1 cellular context compared by ENCODE assay signal in the genomic region with DNA sequence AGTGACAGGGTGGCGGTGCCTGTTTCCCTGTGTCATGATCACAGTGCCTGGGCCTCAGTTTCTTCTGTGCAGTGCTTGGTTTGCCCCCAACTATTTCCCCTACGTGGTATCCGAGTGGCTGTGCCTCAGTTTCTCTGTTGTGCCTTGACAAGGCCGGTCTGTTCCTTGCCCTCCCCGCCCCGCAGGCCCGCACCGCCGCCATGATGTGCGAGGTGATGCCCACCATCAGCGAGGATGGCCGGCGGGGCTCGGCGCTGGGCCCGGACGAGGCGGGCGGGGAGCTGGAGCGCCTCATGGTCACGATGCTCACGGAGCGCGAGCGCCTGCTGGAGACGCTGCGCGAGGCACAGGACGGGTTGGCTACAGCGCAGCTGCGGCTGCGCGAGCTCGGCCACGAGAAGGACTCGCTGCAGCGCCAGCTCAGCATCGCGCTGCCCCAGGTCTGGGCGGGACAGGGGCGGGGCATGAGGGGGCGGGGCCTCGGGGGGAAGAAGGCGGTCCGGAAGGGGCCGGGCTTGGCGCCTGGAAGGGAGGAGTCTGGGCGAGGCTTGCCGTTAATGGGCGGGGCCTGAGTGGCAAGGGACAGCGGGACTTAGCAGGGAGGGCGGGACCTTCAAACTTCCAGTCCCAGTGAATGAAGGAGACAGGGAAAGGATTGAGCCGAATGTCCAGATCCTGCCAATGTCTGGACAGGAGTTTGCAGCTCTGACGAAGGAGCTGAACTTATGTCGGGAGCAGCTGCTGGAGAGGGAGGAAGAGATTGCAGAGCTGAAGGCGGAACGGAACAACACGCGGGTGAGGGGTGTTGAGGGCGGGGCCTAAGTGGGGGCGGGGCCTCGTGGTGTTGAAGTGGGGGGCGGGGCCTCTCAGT.
A peak's percentile ranks its signal among the peaks of the same experiment; 100 is the strongest.
TF ChIP-seq lines count a peak whose summit lies in the region.

No MANE protein-coding gene starts in this region.

TF ChIP-seq in HepG2, 621 proteins besides CTCF, POLR2A, EP300 and RAD21 (continued from another document and continues in another):
- peak; percentile 96 for TF ChIP-seq ZBTB49 (CRISPR knock-in tag; IDR thresholded peaks at IDR 0.05; ENCODE audit: borderline replicate concordance)
- peak; percentile 98 for TF ChIP-seq MXD4 (CRISPR knock-in tag; IDR thresholded peaks at IDR 0.05)
- TF ChIP-seq SIN3A (IDR thresholded peaks at IDR 0.05; ENCODE audit: borderline replicate concordance, low read depth, low read length), result peak; percentile 95
- TF ChIP-seq, protein P1, sequence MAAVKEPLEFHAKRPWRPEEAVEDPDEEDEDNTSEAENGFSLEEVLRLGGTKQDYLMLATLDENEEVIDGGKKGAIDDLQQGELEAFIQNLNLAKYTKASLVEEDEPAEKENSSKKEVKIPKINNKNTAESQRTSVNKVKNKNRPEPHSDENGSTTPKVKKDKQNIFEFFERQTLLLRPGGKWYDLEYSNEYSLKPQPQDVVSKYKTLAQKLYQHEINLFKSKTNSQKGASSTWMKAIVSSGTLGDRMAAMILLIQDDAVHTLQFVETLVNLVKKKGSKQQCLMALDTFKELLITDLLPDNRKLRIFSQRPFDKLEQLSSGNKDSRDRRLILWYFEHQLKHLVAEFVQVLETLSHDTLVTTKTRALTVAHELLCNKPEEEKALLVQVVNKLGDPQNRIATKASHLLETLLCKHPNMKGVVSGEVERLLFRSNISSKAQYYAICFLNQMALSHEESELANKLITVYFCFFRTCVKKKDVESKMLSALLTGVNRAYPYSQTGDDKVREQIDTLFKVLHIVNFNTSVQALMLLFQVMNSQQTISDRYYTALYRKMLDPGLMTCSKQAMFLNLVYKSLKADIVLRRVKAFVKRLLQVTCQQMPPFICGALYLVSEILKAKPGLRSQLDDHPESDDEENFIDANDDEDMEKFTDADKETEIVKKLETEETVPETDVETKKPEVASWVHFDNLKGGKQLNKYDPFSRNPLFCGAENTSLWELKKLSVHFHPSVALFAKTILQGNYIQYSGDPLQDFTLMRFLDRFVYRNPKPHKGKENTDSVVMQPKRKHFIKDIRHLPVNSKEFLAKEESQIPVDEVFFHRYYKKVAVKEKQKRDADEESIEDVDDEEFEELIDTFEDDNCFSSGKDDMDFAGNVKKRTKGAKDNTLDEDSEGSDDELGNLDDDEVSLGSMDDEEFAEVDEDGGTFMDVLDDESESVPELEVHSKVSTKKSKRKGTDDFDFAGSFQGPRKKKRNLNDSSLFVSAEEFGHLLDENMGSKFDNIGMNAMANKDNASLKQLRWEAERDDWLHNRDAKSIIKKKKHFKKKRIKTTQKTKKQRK (IDR thresholded peaks at IDR 0.05; ENCODE audit: low read length), result no peak
- TF ChIP-seq GTF3A (CRISPR knock-in tag; conservative IDR thresholded peaks at IDR 0.05), result no peak
- peak; percentile 100 for TF ChIP-seq ZMAT3 (CRISPR knock-in tag; conservative IDR thresholded peaks at IDR 0.05)
- no peak for TF ChIP-seq LCORL (IDR thresholded peaks at IDR 0.05)
- no peak; the same call in 1 of the 2 replicates for TF ChIP-seq LCORL (CRISPR knock-in tag; IDR thresholded peaks at IDR 0.05)
- TF ChIP-seq TFDP1 (CRISPR knock-in tag; IDR thresholded peaks at IDR 0.05; ENCODE audit: borderline replicate concordance), result peak; percentile 98
- peak; percentile 73; the same call in 1 of the 2 replicates for TF ChIP-seq ZFAT (CRISPR knock-in tag; conservative IDR thresholded peaks at IDR 0.05)
- TF ChIP-seq FOXA3 (CRISPR knock-in tag; IDR thresholded peaks at IDR 0.05), result peak; percentile 67; the same call in 1 of the 2 replicates
- peak; percentile 97 for TF ChIP-seq KLF11 (CRISPR knock-in tag; IDR thresholded peaks at IDR 0.05)
- no peak for TF ChIP-seq RAD51 (IDR thresholded peaks at IDR 0.05; ENCODE audit: borderline replicate concordance)
- TF ChIP-seq CREBL2 (CRISPR knock-in tag; IDR thresholded peaks at IDR 0.05; ENCODE audit: borderline replicate concordance), result peak; percentile 100
- TF ChIP-seq ZNF264 (CRISPR knock-in tag; IDR thresholded peaks at IDR 0.05), result peak; percentile 95
- no peak for TF ChIP-seq HNRNPK (IDR thresholded peaks at IDR 0.05; ENCODE audit: low read depth, low read length, poor library complexity, severe bottlenecking)
- peak; percentile 98 for TF ChIP-seq ZNF564 (CRISPR knock-in tag; IDR thresholded peaks at IDR 0.05)
- TF ChIP-seq NR2F1 (CRISPR knock-in tag; IDR thresholded peaks at IDR 0.05), result no peak
- TF ChIP-seq, protein P2, sequence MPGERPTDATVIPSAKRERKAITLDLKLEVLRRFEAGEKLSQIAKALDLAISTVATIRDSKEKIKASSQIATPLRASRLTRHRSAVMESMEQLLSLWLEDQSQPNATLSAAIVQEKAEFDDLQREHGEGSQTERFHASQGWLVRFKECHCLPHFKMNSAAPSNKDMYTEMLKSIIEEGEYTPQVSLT (CRISPR knock-in tag; IDR thresholded peaks at IDR 0.05; ENCODE audit: borderline replicate concordance, low read depth), result peak; percentile 92; the same call in 1 of the 2 replicates
- TF ChIP-seq, protein P3, sequence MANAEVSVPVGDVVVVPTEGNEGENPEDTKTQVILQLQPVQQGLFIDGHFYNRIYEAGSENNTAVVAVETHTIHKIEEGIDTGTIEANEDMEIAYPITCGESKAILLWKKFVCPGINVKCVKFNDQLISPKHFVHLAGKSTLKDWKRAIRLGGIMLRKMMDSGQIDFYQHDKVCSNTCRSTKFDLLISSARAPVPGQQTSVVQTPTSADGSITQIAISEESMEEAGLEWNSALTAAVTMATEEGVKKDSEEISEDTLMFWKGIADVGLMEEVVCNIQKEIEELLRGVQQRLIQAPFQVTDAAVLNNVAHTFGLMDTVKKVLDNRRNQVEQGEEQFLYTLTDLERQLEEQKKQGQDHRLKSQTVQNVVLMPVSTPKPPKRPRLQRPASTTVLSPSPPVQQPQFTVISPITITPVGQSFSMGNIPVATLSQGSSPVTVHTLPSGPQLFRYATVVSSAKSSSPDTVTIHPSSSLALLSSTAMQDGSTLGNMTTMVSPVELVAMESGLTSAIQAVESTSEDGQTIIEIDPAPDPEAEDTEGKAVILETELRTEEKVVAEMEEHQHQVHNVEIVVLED (CRISPR knock-in tag; IDR thresholded peaks at IDR 0.05; ENCODE audit: borderline replicate concordance), result peak; percentile 72
- no peak for TF ChIP-seq SYNCRIP (IDR thresholded peaks at IDR 0.05; ENCODE audit: insufficient read depth, low read depth, low read length)
- TF ChIP-seq SOX13 (IDR thresholded peaks at IDR 0.05), result no peak; the same call in 1 of the 2 replicates
- TF ChIP-seq SOX13 (CRISPR knock-in tag; conservative IDR thresholded peaks at IDR 0.05 in 1 of 2, IDR thresholded peaks at IDR 0.05 in 1 of 2), result peak in 1 of 2 experiments; percentile 63; a peak in 1 of 4 replicates
- peak; percentile 91; the same call in 1 of the 2 replicates for TF ChIP-seq ZNF530 (CRISPR knock-in tag; IDR thresholded peaks at IDR 0.05; ENCODE audit: low read depth)
- TF ChIP-seq, protein P4, sequence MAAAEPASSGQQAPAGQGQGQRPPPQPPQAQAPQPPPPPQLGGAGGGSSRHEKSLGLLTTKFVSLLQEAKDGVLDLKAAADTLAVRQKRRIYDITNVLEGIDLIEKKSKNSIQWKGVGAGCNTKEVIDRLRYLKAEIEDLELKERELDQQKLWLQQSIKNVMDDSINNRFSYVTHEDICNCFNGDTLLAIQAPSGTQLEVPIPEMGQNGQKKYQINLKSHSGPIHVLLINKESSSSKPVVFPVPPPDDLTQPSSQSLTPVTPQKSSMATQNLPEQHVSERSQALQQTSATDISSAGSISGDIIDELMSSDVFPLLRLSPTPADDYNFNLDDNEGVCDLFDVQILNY (CRISPR knock-in tag; conservative IDR thresholded peaks at IDR 0.05), result peak; percentile 72
- TF ChIP-seq NFRKB (IDR thresholded peaks at IDR 0.05), result no peak
- 0 out of 2 replicates have a peak, but pooled peaks have one; percentile 33 for TF ChIP-seq ZNF34 (CRISPR knock-in tag; IDR thresholded peaks at IDR 0.05; ENCODE audit: borderline replicate concordance)
- peak; percentile 99 for TF ChIP-seq CC2D1A (CRISPR knock-in tag; IDR thresholded peaks at IDR 0.05)
- TF ChIP-seq TBX2 (CRISPR knock-in tag; IDR thresholded peaks at IDR 0.05; ENCODE audit: borderline replicate concordance), result peak; percentile 87
- peak; percentile 93; the same call in 1 of the 2 replicates for TF ChIP-seq ZNF577 (CRISPR knock-in tag; IDR thresholded peaks at IDR 0.05; ENCODE audit: borderline replicate concordance, low read depth)
- peak; percentile 98 for TF ChIP-seq ZNF225 (CRISPR knock-in tag; IDR thresholded peaks at IDR 0.05)
- TF ChIP-seq ZBTB39 (CRISPR knock-in tag; IDR thresholded peaks at IDR 0.05), result peak; percentile 88; the same call in 1 of the 2 replicates
- TF ChIP-seq ATF4 (CRISPR knock-in tag; IDR thresholded peaks at IDR 0.05), result peak in 1 of 2 experiments; percentile 77; a peak in 2 of 4 replicates
- peak; percentile 88; the same call in 1 of the 2 replicates for TF ChIP-seq ZNF660 (CRISPR knock-in tag; IDR thresholded peaks at IDR 0.05; ENCODE audit: borderline replicate concordance, low read depth)
- peak; percentile 99 for TF ChIP-seq NR1H2 (CRISPR knock-in tag; IDR thresholded peaks at IDR 0.05; ENCODE audit: borderline replicate concordance, low read depth)
- TF ChIP-seq SNAPC2 (CRISPR knock-in tag; IDR thresholded peaks at IDR 0.05), result peak; percentile 98
- TF ChIP-seq ZNF782 (CRISPR knock-in tag; IDR thresholded peaks at IDR 0.05; ENCODE audit: borderline replicate concordance), result peak; percentile 100
- peak; percentile 94 for TF ChIP-seq ZBTB1 (CRISPR knock-in tag; IDR thresholded peaks at IDR 0.05; ENCODE audit: borderline replicate concordance)
- TF ChIP-seq ZNF772 (CRISPR knock-in tag; IDR thresholded peaks at IDR 0.05), result peak; percentile 97; the same call in 1 of the 2 replicates
- TF ChIP-seq ZNF691 (CRISPR knock-in tag; IDR thresholded peaks at IDR 0.05; ENCODE audit: borderline replicate concordance, low read depth), result peak; percentile 98
- TF ChIP-seq MLLT10 (CRISPR knock-in tag; IDR thresholded peaks at IDR 0.05), result no peak
- peak; percentile 68 for TF ChIP-seq FOSL1 (CRISPR knock-in tag; IDR thresholded peaks at IDR 0.05; ENCODE audit: borderline replicate concordance)
